In the genomic region with DNA sequence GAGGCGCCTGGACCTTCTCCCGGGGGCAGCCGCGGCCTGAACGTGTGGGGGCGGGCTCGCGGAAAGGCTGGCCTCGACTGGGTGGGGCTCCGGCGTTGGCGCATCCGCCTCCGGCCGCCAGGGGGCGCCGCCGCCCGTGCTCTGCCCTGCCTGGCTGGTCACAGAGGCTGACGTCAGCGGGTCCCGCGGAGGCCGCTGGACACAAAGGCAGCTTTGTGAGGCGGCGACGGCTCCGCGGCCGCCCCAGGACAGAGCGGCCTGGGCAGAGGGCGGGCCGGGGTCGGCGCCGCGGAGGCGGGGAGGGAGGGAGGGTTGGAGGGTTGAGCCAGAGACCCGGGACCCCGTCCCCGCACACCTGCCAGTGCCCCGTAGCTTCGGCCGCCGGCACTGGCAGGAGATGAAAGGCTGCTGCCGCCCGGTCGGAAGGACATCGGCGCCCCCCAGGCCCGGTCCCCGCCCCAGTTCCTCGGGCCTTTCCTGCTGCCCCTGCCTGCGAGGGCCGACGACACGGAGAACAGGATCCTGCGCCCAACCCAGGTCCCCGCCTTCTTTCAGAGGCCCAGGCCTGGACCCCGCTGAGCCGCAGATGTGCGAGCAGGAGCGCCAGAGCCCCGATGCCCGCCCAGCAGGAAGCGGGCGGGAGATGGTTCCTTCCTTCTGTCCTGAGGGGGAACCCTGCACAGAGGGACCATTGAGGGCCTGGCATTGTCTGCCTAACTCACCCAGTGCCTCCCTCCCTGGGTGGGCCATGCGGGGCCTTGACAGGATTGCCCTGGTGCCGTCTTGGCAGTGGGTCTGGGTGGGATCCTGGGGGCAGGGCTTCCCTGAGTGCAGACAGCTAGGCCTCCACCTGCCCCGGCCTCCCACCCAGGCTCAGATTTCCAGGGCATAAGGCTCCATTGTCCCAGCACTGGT, we compare ENCODE assay signal across 8 cellular contexts. TPM values are rescaled to one million over a fixed set of nuclear protein-coding genes. Genes with fewer than 3 reads are reported as not detected.
DNase-seq lines count a peak whose midpoint lies in the region; ATAC-seq and TF ChIP-seq lines count a peak whose summit lies in the region.

No MANE protein-coding gene starts in this region.

- peaks cover 29% of the 10 kb centered on the region for H3K36me3 ChIP-seq in BJ (ENCODE audit: control insufficient read depth, insufficient read depth, low read length)
- H3K36me3 ChIP-seq in endocrine pancreas (ENCODE audit: control insufficient read depth, insufficient read depth, low read length), result peaks cover 16% of the 10 kb centered on the region

- H3K27me3 Mint-ChIP-seq in activated CD8-positive, alpha-beta memory T cell treated with anti-CD3 and anti-CD28 coated beads, Interleukin-2, amount 10 ng/mL, durations not matched to agents 7 days and 5 days, result no peaks in the 10 kb centered on the region
- H3K27me3 Mint-ChIP-seq in mesothelial cell of epicardium (ENCODE audit: low read depth), result no peaks in the 10 kb centered on the region

- peaks cover 7% of the 10 kb centered on the region for H3K4me1 Mint-ChIP-seq in activated CD8-positive, alpha-beta memory T cell treated with anti-CD3 and anti-CD28 coated beads, Interleukin-2, amount 10 ng/mL, durations not matched to agents 7 days and 5 days
- H3K4me1 Mint-ChIP-seq in mesothelial cell of epicardium, result peaks cover 35% of the 10 kb centered on the region

- peak overlapping the region; percentile 47 for H3K4me3 Mint-ChIP-seq in activated CD8-positive, alpha-beta memory T cell treated with anti-CD3 and anti-CD28 coated beads, Interleukin-2, amount 10 ng/mL, durations not matched to agents 7 days and 5 days
- H3K4me3 Mint-ChIP-seq in mesothelial cell of epicardium, result peak overlapping the region; percentile 64

- no peaks in the 10 kb centered on the region for H3K9me3 Mint-ChIP-seq in activated CD8-positive, alpha-beta memory T cell treated with anti-CD3 and anti-CD28 coated beads, Interleukin-2, amount 10 ng/mL, durations not matched to agents 7 days and 5 days (ENCODE audit: low read depth)
- no peaks in the 10 kb centered on the region for H3K9me3 Mint-ChIP-seq in mesothelial cell of epicardium

- peaks cover 29% of the 10 kb centered on the region for H3K36me3 Mint-ChIP-seq in activated CD8-positive, alpha-beta memory T cell treated with anti-CD3 and anti-CD28 coated beads, Interleukin-2, amount 10 ng/mL, durations not matched to agents 7 days and 5 days
- H3K36me3 Mint-ChIP-seq in mesothelial cell of epicardium, result peaks cover 11% of the 10 kb centered on the region

- no peaks in the 10 kb centered on the region for H3K4me1 ChIP-seq in endocrine pancreas (ENCODE audit: control insufficient read depth, insufficient read depth, low read length)

- CTCF ChIA-PET in BJ (lab: Yijun Ruan, JAX), result interaction anchor here (0.6 to 13.0 kb wide), 25 partner anchors 9 to 77 kb away, joined by 3 to 114 read pairs (median 5); partner anchors contain the start of genes IFRD2, LSMEM2, SEMA3B and TUSC2
- CTCF ChIA-PET in activated CD8-positive, alpha-beta memory T cell treated with anti-CD3 and anti-CD28 coated beads, Interleukin-2, amount 10 ng/mL, durations not matched to agents 7 days and 5 days (lab: Charles Lee), result interaction anchor here (0.6 to 6.6 kb wide), 28 partner anchors 9 to 325 kb away, joined by 3 to 72 read pairs (median 6); partner anchors contain the start of genes GNAI2, GNAT1, HYAL3 and NAA80

- H3K27ac Mint-ChIP-seq in activated CD8-positive, alpha-beta memory T cell treated with anti-CD3 and anti-CD28 coated beads, Interleukin-2, amount 10 ng/mL, durations not matched to agents 7 days and 5 days, result peak overlapping the region; percentile 32
- H3K27ac Mint-ChIP-seq in mesothelial cell of epicardium, result peak overlapping the region; percentile 100

- peak; percentile 67 for TF ChIP-seq CTCF in BJ (IDR thresholded peaks at IDR 0.05; ENCODE audit: insufficient read depth, low read depth, low read length)
- peak; percentile 100 for TF ChIP-seq CTCF in mesothelial cell of epicardium (IDR thresholded peaks at IDR 0.05; ENCODE audit: unreplicated experiment)

- POLR2A ChIA-PET in BJ (lab: Charles Lee), result interaction anchor here (1.0 kb wide), 1 partner anchor 25 kb away, joined by 4 read pairs; no protein-coding TSS in a partner anchor

- peak overlapping the region; percentile 71 for H3K9ac ChIP-seq in endocrine pancreas (ENCODE audit: control insufficient read depth, insufficient read depth, low read length)

- DNase-seq in BJ (ENCODE audit: low read depth), result no peak
- DNase-seq in NOMO-1 treated with dmso at 0.1 percent for 144 hours (lab: John Stamatoyannopoulos, UW; ENCODE audit: unreplicated experiment), result peak; percentile 64
- DNase-seq in activated CD8-positive, alpha-beta memory T cell treated with anti-CD3 and anti-CD28 coated beads, Interleukin-2, amount 10 ng/mL, durations not matched to agents 7 days and 5 days, result peak; percentile 91
- DNase-seq in mesothelial cell of epicardium (ENCODE audit: low spot score in 2 of 2, unreplicated experiment in 2 of 2), result peak; percentile 87 to 96
- peak; percentile 53 to 62 for DNase-seq in stimulated activated CD8-positive, alpha-beta memory T cell treated with anti-CD3 and anti-CD28 coated beads, Interleukin-15, amount 100 ng/mL, for 4 hours (ENCODE audit: low read depth in 2 of 2)

- H3K4me3 ChIP-seq in BJ (ENCODE audit: low read depth, low read length), result peak overlapping the region; percentile 51
- no peak overlapping the region for H3K4me3 ChIP-seq in endocrine pancreas (ENCODE audit: control insufficient read depth, insufficient read depth, low read length)

- ATAC-seq in GM19025 (IDR thresholded peaks at IDR 0.05; ENCODE audit: low read depth, unreplicated experiment) (peak; percentile 87), HG03354 (IDR thresholded peaks at IDR 0.05; ENCODE audit: poor library complexity, severe bottlenecking, unreplicated experiment) (peak; percentile 85)
- ATAC-seq in activated CD8-positive, alpha-beta memory T cell treated with anti-CD3 and anti-CD28 coated beads, Interleukin-2, amount 10 ng/mL, durations not matched to agents 7 days and 5 days, result peak; percentile 97

- H3K27me3 ChIP-seq in BJ (ENCODE audit: control insufficient read depth, insufficient read depth, low read length) (no peaks in the 10 kb centered on the region), endocrine pancreas (ENCODE audit: control insufficient read depth, insufficient read depth, low read length) (no peaks in the 10 kb centered on the region)

- H3K9me3 ChIP-seq in endocrine pancreas (ENCODE audit: control insufficient read depth, low read length), result no peaks in the 10 kb centered on the region

RNA-seq across cellular contexts. Expression of gene SEMA3B, which starts 8.7 kb away (rescaled TPM):
- 32.7 and 59.0 TPM in 2 replicates for polyA plus RNA-seq in BJ (2011; rRNA removed)
- 13.2 and 16.4 TPM in 2 replicates for polyA minus RNA-seq in BJ (2011; rRNA and poly(A)+ RNA removed)
- total RNA-seq in activated CD8-positive, alpha-beta memory T cell treated with anti-CD3 and anti-CD28 coated beads, Interleukin-2, amount 10 ng/mL, durations not matched to agents 7 days and 5 days, result under 1 TPM; 0.16 to 0.70 TPM
- 166 to 179 TPM (median 177 TPM) in 3 replicates for total RNA-seq in mesothelial cell of epicardium

RNA-seq across cellular contexts. Expression of gene LSMEM2, which starts 18.6 kb away (rescaled TPM):
- polyA plus RNA-seq in BJ (2011; rRNA removed), result not detected in 2 replicates
- polyA minus RNA-seq in BJ (2011; rRNA and poly(A)+ RNA removed), result not detected in 2 replicates
- not detected for total RNA-seq in activated CD8-positive, alpha-beta memory T cell treated with anti-CD3 and anti-CD28 coated beads, Interleukin-2, amount 10 ng/mL, durations not matched to agents 7 days and 5 days
- total RNA-seq in mesothelial cell of epicardium, result 0.38 to 0.51 TPM (median 0.50 TPM) in 3 replicates

RNA-seq across cellular contexts. Expression of gene GNAI2, which starts 24.3 kb away (rescaled TPM):
- polyA plus RNA-seq in BJ (2011; rRNA removed), result 574 and 887 TPM in 2 replicates
- polyA minus RNA-seq in BJ (2011; rRNA and poly(A)+ RNA removed), result 386 and 559 TPM in 2 replicates
- 100 to 1,000 TPM; 450 to 509 TPM for total RNA-seq in activated CD8-positive, alpha-beta memory T cell treated with anti-CD3 and anti-CD28 coated beads, Interleukin-2, amount 10 ng/mL, durations not matched to agents 7 days and 5 days
- total RNA-seq in mesothelial cell of epicardium, result 155 to 159 TPM (median 156 TPM) in 3 replicates

RNA-seq across cellular contexts. Expression of gene IFRD2, which starts 31.9 kb away (rescaled TPM):
- polyA plus RNA-seq in BJ (2011; rRNA removed), result 22.0 and 56.7 TPM in 2 replicates
- 14.9 and 18.9 TPM in 2 replicates for polyA minus RNA-seq in BJ (2011; rRNA and poly(A)+ RNA removed)
- 100 to 1,000 TPM in 1 of 2 experiments, 10 to 100 TPM in 1; 74.8 to 103 TPM for total RNA-seq in activated CD8-positive, alpha-beta memory T cell treated with anti-CD3 and anti-CD28 coated beads, Interleukin-2, amount 10 ng/mL, durations not matched to agents 7 days and 5 days
- 40.2 to 47.3 TPM (median 46.9 TPM) in 3 replicates for total RNA-seq in mesothelial cell of epicardium

RNA-seq across cellular contexts. Expression of gene HYAL3, which starts 38.9 kb away (rescaled TPM):
- 7.1 and 8.5 TPM in 2 replicates for polyA plus RNA-seq in BJ (2011; rRNA removed)
- polyA minus RNA-seq in BJ (2011; rRNA and poly(A)+ RNA removed), result 1.7 and 5.3 TPM in 2 replicates
- total RNA-seq in activated CD8-positive, alpha-beta memory T cell treated with anti-CD3 and anti-CD28 coated beads, Interleukin-2, amount 10 ng/mL, durations not matched to agents 7 days and 5 days, result 10 to 100 TPM; 13.0 to 14.3 TPM
- 2.9 to 3.0 TPM (median 2.9 TPM) in 3 replicates for total RNA-seq in mesothelial cell of epicardium

Comparison
In these comparisons a context has a peak if more than half of its experiments do, and no peak if none do; other contexts are left out.
1. RNA of gene SEMA3B, which starts 8.7 kb away (total RNA-seq): 166 to 179 TPM in mesothelial cell of epicardium; 0.16 to 0.70 TPM in activated CD8-positive, alpha-beta memory T cell treated with anti-CD3 and anti-CD28 coated beads, Interleukin-2, amount 10 ng/mL, durations not matched to agents 7 days and 5 days; every median in the first group is over 10 times any median in the second.
2. Peak in every context shown above with its lines, with median percentiles within 50 percentile points of each other: ATAC-seq.